ENCODE assay signal across 31 cellular contexts in the genomic region with DNA sequence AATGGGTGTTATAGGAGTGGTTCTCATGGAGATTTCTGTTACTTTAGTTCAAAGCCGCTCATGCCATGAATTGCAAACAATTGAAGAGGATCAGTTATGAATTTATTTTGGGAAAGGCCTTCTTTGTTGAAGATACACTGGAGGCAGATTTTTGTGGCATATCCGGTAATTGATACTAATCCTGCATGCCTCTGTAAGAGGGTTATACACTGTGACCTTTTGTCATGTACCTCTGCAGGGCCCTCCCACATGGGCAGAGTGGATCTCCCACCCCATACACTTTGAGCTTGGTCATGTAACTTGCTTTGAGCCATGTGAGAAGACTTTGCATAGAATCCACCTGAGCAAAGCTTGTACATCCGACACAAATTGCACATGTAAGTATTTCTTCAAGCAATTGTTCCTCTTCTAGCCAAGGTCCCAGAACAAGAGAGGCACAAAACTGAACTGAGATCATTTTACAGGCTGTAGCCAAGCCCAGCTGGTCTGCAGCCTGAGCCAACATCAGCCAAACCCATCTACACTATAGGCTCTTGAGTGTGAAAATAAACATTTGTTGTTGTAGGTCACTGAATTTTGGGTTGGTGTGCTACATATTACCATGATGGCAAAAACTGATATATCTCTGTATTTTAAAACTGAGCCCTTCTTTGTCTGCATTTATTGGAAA.
DNase-seq lines count a peak whose midpoint lies in the region; ATAC-seq and TF ChIP-seq lines count a peak whose summit lies in the region.
"Had no signal": no experiment of that assay in that cellular context is flagged by ENCODE, and none has a peak within 500 bp of the region (broad histone marks: within the 10 kb centered on the region; RNA-seq: fewer than 3 reads in every experiment).

No MANE protein-coding gene starts in this region.

- no peaks in the 10 kb centered on the region for H4K20me1 ChIP-seq in H9 (ENCODE audit: control insufficient read depth, insufficient read depth, insufficient read length)

- H2BK120ac ChIP-seq in H9 (ENCODE audit: low read depth, low read length, poor library complexity, severe bottlenecking): no peak overlapping the region

- H4K5ac ChIP-seq in H9 (ENCODE audit: insufficient read length, low read depth, low read length): no peak overlapping the region

- H3K27ac ChIP-seq in H9 (ENCODE audit: insufficient read length, low read depth, low read length): no peak overlapping the region
- H3K27ac ChIP-seq in angular gyrus (ENCODE audit: low read depth, low read length): peak overlapping the region; percentile 2
- H3K27ac ChIP-seq: C4-2B, colonic mucosa, GM23248, neutrophil, psoas muscle, SK-N-MC, vagina had no signal

- no peaks in the 10 kb centered on the region for H3K79me2 ChIP-seq in H9 (ENCODE audit: insufficient read depth, low read length)

- H3K79me1 ChIP-seq in H9 (ENCODE audit: insufficient read depth, low read depth, low read length, poor library complexity, severe bottlenecking): no peaks in the 10 kb centered on the region

- H3K14ac ChIP-seq in H9 (ENCODE audit: insufficient read depth, low read length): no peak overlapping the region

- WGBS in H9 (ENCODE audit: extremely low coverage, insufficient read length, low lambda C conversion rate): no CpG with 5 or more reads among the region's 3 CpGs

- no peak for ATAC-seq in GM18502 (IDR thresholded peaks at IDR 0.05; ENCODE audit: poor library complexity, unreplicated experiment)
- no peak for ATAC-seq in GM18511 (IDR thresholded peaks at IDR 0.05; ENCODE audit: unreplicated experiment)
- ATAC-seq: activated naive CD4-positive, alpha-beta T cell treated with anti-CD3 and anti-CD28 coated beads, Interleukin-2, amount 50 U/mL, for 72 hours; effector memory CD8-positive, alpha-beta T cell; esophagus mucosa; left cardiac atrium; psoas muscle; stimulated activated naive CD8-positive, alpha-beta T cell treated with anti-CD3 and anti-CD28 coated beads, Interleukin-15, Interleukin-2, amounts not matched to agents 100 U/mL and 50 U/mL, for 24 hours had no signal

- no peak overlapping the region for H2BK12ac ChIP-seq in H9 (ENCODE audit: insufficient read length, low read depth, low read length)

- no peak overlapping the region for H3K23ac ChIP-seq in H9 (ENCODE audit: insufficient read length, low read depth, low read length)

- H2AK5ac ChIP-seq in H9 (ENCODE audit: insufficient read length, low read length): no peak overlapping the region

- H3K27me3 Mint-ChIP-seq in H9 (ENCODE audit: low read depth): no peaks in the 10 kb centered on the region; the same call in 1 of the 2 replicates

- H3K56ac ChIP-seq in H9 (ENCODE audit: insufficient read length, low read depth, low read length): no peak overlapping the region

- no peak overlapping the region for H3K18ac ChIP-seq in H9 (ENCODE audit: insufficient read length, low read depth, low read length)

- 0 out of 2 replicates have a peak, but pooled peaks cover 2% of the 10 kb centered on the region for H3K4me1 ChIP-seq in H9 (ENCODE audit: insufficient read depth, low read length)
- H3K4me1 ChIP-seq: colonic mucosa, psoas muscle had no signal

- H3K9me3 ChIP-seq in H9 (ENCODE audit: control insufficient read depth, low read depth, low read length): no peaks in the 10 kb centered on the region
- H3K9me3 ChIP-seq: Caco-2, colonic mucosa, neutrophil, psoas muscle, vagina had no signal

- no peaks in the 10 kb centered on the region for H3K27me3 ChIP-seq in H9 (ENCODE audit: insufficient read depth, low read length)
- H3K27me3 ChIP-seq: colonic mucosa, vagina had no signal

- peak overlapping the region; percentile 49 for H2BK20ac ChIP-seq in H9 (ENCODE audit: low read depth, low read length, poor library complexity, severe bottlenecking)

- no peaks in the 10 kb centered on the region for H3K36me3 Mint-ChIP-seq in H9 (ENCODE audit: insufficient read depth in 1 of 3, low read depth in 3 of 3)
- H3K36me3 Mint-ChIP-seq: activated naive CD4-positive, alpha-beta T cell treated with anti-CD3 and anti-CD28 coated beads, Interleukin-2, amount 50 U/mL, for 72 hours had no signal

- H3K4me1 Mint-ChIP-seq in H9: peaks cover 26 to 30% of the 10 kb centered on the region in 2 experiments

- H2BK15ac ChIP-seq in H9 (ENCODE audit: low read depth, low read length): no peak overlapping the region

- H3K4me3 Mint-ChIP-seq in H9: no peak overlapping the region
- H3K4me3 Mint-ChIP-seq: activated CD4-positive, alpha-beta memory T cell treated with anti-CD3 and anti-CD28 coated beads, Interleukin-2, amount 10 ng/mL, durations not matched to agents 7 days and 5 days; effector memory CD8-positive, alpha-beta T cell; IgD-negative memory B cell; T-helper 1 cell treated with Interleukin-12 subunit alpha and Interleukin-12 subunit beta and Interleukin-4 antibody, amounts not matched to agents 30 μg/mL and 1 μg/mL, for 36 hours had no signal

- H3K4me2 ChIP-seq in H9 (ENCODE audit: insufficient read depth, insufficient read length, low read length): no peak overlapping the region

- no peak overlapping the region for H3K9ac ChIP-seq in H9 (ENCODE audit: extremely low read depth, insufficient read length, low read length)
- H3K9ac ChIP-seq: GM23248 had no signal

- DNase-seq in H9: no peak
- DNase-seq in NCI-H2171 (lab: John Stamatoyannopoulos, UW): peak; percentile 30
- DNase-seq in myocyte (ENCODE audit: low read depth): peak; percentile 6
- DNase-seq in D341Med (ENCODE audit: low spot score): no peak
- no peak for DNase-seq in activated gamma-delta T cell (lab: John Stamatoyannopoulos, UW)
- DNase-seq: activated CD4-positive, alpha-beta memory T cell treated with anti-CD3 and anti-CD28 coated beads, Interleukin-2, amount 10 ng/mL, durations not matched to agents 7 days and 5 days; activated CD4-positive, CD25-positive, alpha-beta regulatory T cell treated with anti-CD3 and anti-CD28 coated beads, Interleukin-2, amount 50 U/mL, for 72 hours; Caco-2; colonic mucosa; effector memory CD8-positive, alpha-beta T cell; foreskin fibroblast; GM23248; left cardiac atrium; mammary epithelial cell; NCI-H1048; NCI-H2081; NCI-H748 treated with DMSO at 0.1 percent for 48 hours; psoas muscle; stimulated activated naive CD8-positive, alpha-beta T cell treated with anti-CD3 and anti-CD28 coated beads, Interleukin-15, Interleukin-2, amounts not matched to agents 100 U/mL and 50 U/mL, for 24 hours had no signal

- H2BK5ac ChIP-seq in H9 (ENCODE audit: insufficient read length, low read length): no peak overlapping the region

- H3K4ac ChIP-seq in H9 (ENCODE audit: low read depth, low read length): no peak overlapping the region

- no peak overlapping the region for H2AFZ ChIP-seq in H9 (ENCODE audit: low read length)
- H2AFZ ChIP-seq: GM23248 had no signal

- H3K27ac Mint-ChIP-seq in H9: no peak overlapping the region
- H3K27ac Mint-ChIP-seq: activated CD4-positive, alpha-beta memory T cell treated with anti-CD3 and anti-CD28 coated beads, Interleukin-2, amount 10 ng/mL, durations not matched to agents 7 days and 5 days; activated naive CD4-positive, alpha-beta T cell treated with anti-CD3 and anti-CD28 coated beads, Interleukin-2, amount 50 U/mL, for 72 hours; activated T-helper 2 cell treated with anti-CD3 and anti-CD28 coated beads, Interferon-gamma antibody, Interleukin-2, Interleukin-4, amounts not matched to agents 10 μg/mL and 5 μg/mL and 100 μg/mL, durations not matched to agents 14 hours and 24 hours and 36 hours; effector memory CD8-positive, alpha-beta T cell; IgD-negative memory B cell; T-helper 1 cell treated with Interleukin-12 subunit alpha and Interleukin-12 subunit beta and Interleukin-4 antibody, amounts not matched to agents 30 μg/mL and 1 μg/mL, for 36 hours had no signal

- H4K91ac ChIP-seq in H9 (ENCODE audit: insufficient read length, low read depth, low read length): no peak overlapping the region

- H3K23me2 ChIP-seq in H9 (ENCODE audit: insufficient read length, low read depth, low read length, poor library complexity, severe bottlenecking): no peaks in the 10 kb centered on the region

- H3T11ph ChIP-seq in H9 (ENCODE audit: low read length): no peak overlapping the region

- H4K8ac ChIP-seq in H9 (replicated peaks; ENCODE audit: insufficient read length, low read depth, low read length): no peak overlapping the region

- peaks cover 0 to 3% of the 10 kb centered on the region in 2 experiments; a peak in 2 of 5 replicates for H3K9me3 Mint-ChIP-seq in H9
- H3K9me3 Mint-ChIP-seq: activated CD4-positive, alpha-beta memory T cell treated with anti-CD3 and anti-CD28 coated beads, Interleukin-2, amount 10 ng/mL, durations not matched to agents 7 days and 5 days; activated naive CD4-positive, alpha-beta T cell treated with anti-CD3 and anti-CD28 coated beads, Interleukin-2, amount 50 U/mL, for 72 hours; activated T-helper 2 cell treated with anti-CD3 and anti-CD28 coated beads, Interferon-gamma antibody, Interleukin-2, Interleukin-4, amounts not matched to agents 10 μg/mL and 5 μg/mL and 100 μg/mL, durations not matched to agents 14 hours and 24 hours and 36 hours; effector memory CD8-positive, alpha-beta T cell; T-helper 1 cell treated with Interleukin-12 subunit alpha and Interleukin-12 subunit beta and Interleukin-4 antibody, amounts not matched to agents 30 μg/mL and 1 μg/mL, for 36 hours had no signal

- TF ChIP-seq CTCF in H9 (conservative IDR thresholded peaks at IDR 0.05): no peak

Comparison
In these comparisons a context has a peak if more than half of its experiments do, and no peak if none do; other contexts are left out.
1. DNase-seq: peak in NCI-H2171 (single experiment) and myocyte (single experiment); none in H9 (single experiment), D341Med (single experiment) and activated gamma-delta T cell (single experiment).